ENCODE assay signal across 25 cellular contexts in genomic region chr9:136366826-136367225, GRCh38. TPM values are rescaled to one million over a fixed set of nuclear protein-coding genes. Genes with fewer than 3 reads are reported as not detected.
"Had no signal": no experiment of that assay in that cellular context is flagged by ENCODE, and none has a peak within 500 bp of the region (broad histone marks: within the 10 kb centered on the region; RNA-seq: fewer than 3 reads in every experiment).

No MANE protein-coding gene starts in this region.

- H3K27ac ChIP-seq: KMS-11, PC-9, Peyer's patch, SJSA1, SK-N-MC had no signal

- DNase-seq: Kasumi-1, MM.1S, NCI-H1092 treated with DMSO at 0.1 percent for 48 hours, NCI-H1436, NCI-H187, NCI-H2029, NCI-H2081 treated with DMSO at 0.1 percent for 48 hours, NCI-H2171, NCI-H226, NCI-H446, NCI-H510A, NCI-H524 treated with DMSO at 0.1 percent for 48 hours, NCI-H69, NCI-H774, OCI-M1, PC-9, Peyer's patch, Right ventricle myocardium superior, SIG-M5 had no signal

- H3K36me3 ChIP-seq: Peyer's patch had no signal

- H3K9me3 Mint-ChIP-seq: IgD-negative memory B cell had no signal

- H3K4me3 Mint-ChIP-seq: IgD-negative memory B cell had no signal

- H3K27ac Mint-ChIP-seq: IgD-negative memory B cell had no signal

- H3K27me3 Mint-ChIP-seq: IgD-negative memory B cell had no signal

- H3K4me3 ChIP-seq: K562, PC-9, Peyer's patch, SJSA1, SK-N-MC had no signal

- H3K27me3 ChIP-seq: Peyer's patch, SJSA1 had no signal

- H3K36me3 Mint-ChIP-seq: IgD-negative memory B cell had no signal

- H3K9ac ChIP-seq: KMS-11 had no signal

- H3K4me2 ChIP-seq: KMS-11, PC-9 had no signal

RNA-seq across cellular contexts. Expression of gene CARD9, which starts 6.6 kb away (rescaled TPM):
- total RNA-seq: RPMI7951 had no signal
